Comparison of ENCODE assay signal across 2 cellular contexts in the genomic region with DNA sequence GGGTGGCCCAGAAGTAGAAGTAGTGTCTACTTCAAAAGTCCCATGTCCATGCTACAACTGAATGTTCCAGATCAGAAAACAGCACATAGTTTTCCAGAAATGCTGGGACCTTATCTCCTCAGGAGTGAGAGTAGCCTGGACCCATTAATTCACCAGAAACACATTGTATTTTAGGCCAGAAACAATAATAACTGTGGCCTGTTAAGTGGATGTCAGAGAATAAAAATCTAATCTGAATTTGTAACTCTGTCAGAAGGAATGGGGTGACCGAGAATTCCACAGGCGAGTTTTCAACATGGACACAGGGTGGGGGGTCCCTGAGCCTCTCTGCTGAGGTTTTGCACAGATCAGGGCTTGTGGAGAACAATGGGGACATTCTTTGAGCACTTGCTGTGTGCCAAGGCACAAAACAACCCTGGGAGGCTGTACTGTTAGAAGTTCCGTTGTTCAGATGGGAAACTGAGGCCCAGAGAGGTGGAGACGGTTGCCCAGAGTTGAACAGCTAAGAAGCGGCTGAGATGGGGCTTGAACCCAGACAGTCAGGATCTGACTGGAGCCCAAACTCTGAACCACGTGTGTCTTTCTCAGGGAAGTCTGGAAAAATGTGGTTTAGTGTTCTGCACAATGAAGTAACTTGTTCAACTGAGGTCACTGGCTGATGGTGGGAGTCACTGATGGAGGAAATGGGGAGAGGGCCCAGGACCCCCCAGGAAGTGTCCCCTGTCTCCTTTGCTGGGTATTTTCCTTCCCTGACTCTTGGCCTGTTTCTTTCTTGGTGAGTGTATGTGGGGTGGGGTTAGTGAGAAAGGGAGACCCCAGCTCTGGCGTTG.
TF ChIP-seq lines count a peak whose summit lies in the region.

No MANE protein-coding gene starts in this region.

TF ChIP-seq in liver, 16 proteins besides CTCF, POLR2A, EP300 and RAD21 (continued from another document):
- TF ChIP-seq, protein P1, sequence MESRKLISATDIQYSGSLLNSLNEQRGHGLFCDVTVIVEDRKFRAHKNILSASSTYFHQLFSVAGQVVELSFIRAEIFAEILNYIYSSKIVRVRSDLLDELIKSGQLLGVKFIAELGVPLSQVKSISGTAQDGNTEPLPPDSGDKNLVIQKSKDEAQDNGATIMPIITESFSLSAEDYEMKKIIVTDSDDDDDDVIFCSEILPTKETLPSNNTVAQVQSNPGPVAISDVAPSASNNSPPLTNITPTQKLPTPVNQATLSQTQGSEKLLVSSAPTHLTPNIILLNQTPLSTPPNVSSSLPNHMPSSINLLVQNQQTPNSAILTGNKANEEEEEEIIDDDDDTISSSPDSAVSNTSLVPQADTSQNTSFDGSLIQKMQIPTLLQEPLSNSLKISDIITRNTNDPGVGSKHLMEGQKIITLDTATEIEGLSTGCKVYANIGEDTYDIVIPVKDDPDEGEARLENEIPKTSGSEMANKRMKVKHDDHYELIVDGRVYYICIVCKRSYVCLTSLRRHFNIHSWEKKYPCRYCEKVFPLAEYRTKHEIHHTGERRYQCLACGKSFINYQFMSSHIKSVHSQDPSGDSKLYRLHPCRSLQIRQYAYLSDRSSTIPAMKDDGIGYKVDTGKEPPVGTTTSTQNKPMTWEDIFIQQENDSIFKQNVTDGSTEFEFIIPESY (IDR thresholded peaks at IDR 0.05) = no peak
- no peak for TF ChIP-seq JUND (IDR thresholded peaks at IDR 0.05)
- no peak for TF ChIP-seq SP1 (IDR thresholded peaks at IDR 0.05)
- TF ChIP-seq, protein P2, sequence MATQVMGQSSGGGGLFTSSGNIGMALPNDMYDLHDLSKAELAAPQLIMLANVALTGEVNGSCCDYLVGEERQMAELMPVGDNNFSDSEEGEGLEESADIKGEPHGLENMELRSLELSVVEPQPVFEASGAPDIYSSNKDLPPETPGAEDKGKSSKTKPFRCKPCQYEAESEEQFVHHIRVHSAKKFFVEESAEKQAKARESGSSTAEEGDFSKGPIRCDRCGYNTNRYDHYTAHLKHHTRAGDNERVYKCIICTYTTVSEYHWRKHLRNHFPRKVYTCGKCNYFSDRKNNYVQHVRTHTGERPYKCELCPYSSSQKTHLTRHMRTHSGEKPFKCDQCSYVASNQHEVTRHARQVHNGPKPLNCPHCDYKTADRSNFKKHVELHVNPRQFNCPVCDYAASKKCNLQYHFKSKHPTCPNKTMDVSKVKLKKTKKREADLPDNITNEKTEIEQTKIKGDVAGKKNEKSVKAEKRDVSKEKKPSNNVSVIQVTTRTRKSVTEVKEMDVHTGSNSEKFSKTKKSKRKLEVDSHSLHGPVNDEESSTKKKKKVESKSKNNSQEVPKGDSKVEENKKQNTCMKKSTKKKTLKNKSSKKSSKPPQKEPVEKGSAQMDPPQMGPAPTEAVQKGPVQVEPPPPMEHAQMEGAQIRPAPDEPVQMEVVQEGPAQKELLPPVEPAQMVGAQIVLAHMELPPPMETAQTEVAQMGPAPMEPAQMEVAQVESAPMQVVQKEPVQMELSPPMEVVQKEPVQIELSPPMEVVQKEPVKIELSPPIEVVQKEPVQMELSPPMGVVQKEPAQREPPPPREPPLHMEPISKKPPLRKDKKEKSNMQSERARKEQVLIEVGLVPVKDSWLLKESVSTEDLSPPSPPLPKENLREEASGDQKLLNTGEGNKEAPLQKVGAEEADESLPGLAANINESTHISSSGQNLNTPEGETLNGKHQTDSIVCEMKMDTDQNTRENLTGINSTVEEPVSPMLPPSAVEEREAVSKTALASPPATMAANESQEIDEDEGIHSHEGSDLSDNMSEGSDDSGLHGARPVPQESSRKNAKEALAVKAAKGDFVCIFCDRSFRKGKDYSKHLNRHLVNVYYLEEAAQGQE (IDR thresholded peaks at IDR 0.05) = no peak
- TF ChIP-seq TAF1 (conservative IDR thresholded peaks at IDR 0.05) = no peak
TF ChIP-seq in liver: peak in this region for 0.

TF ChIP-seq in HEK293T, 16 proteins besides CTCF, POLR2A, EP300 and RAD21 (continued from another document):
- no peak for TF ChIP-seq FOXK2 (IDR thresholded peaks at IDR 0.05)
